In genomic region chr3:136734382-136735070, GRCh38 we compare ENCODE assay signal across 13 cellular contexts. TPM values are rescaled to one million over a fixed set of nuclear protein-coding genes. Genes with fewer than 3 reads are reported as not detected.
DNase-seq lines count a peak whose midpoint lies in the region; ATAC-seq and TF ChIP-seq lines count a peak whose summit lies in the region.
"Had no signal": no experiment of that assay in that cellular context is flagged by ENCODE, and none has a peak within 500 bp of the region (broad histone marks: within the 10 kb centered on the region; RNA-seq: fewer than 3 reads in every experiment).

No MANE protein-coding gene starts in this region.

- H3K27me3 Mint-ChIP-seq in IgD-negative memory B cell (no peaks in the 10 kb centered on the region), mesothelial cell of epicardium (ENCODE audit: low read depth) (no peaks in the 10 kb centered on the region)

- DNase-seq in NCI-H748 (lab: John Stamatoyannopoulos, UW; ENCODE audit: unreplicated experiment) (peak; percentile 12), NCI-H748 treated with DMSO at 0.1 percent for 48 hours (lab: John Stamatoyannopoulos, UW) (no peak), brain microvascular endothelial cell (no peak), mesothelial cell of epicardium (ENCODE audit: low spot score in 2 of 2, unreplicated experiment in 2 of 2) (no peak), gastrocnemius medialis (no peak), SKM-1 (lab: John Stamatoyannopoulos, UW; ENCODE audit: unreplicated experiment) (no peak)
- DNase-seq: 8988T; activated naive CD4-positive, alpha-beta T cell; effector CD8-positive, alpha-beta T cell; NCI-H1048; stimulated activated CD4-positive, alpha-beta T cell treated with anti-CD3 and anti-CD28 coated beads, Interleukin-2, amount 100 ng/mL, for 24 hours had no signal

- in situ Hi-C loops in brain microvascular endothelial cell (cut with HindIII; ENCODE audit: low pct_ligation_motif_present, low sequenced_read_pairs) (loop anchor here (25.0 kb wide), 1 partner anchor 647 kb away; no protein-coding TSS in a partner anchor), gastrocnemius medialis (cut with MboI; ENCODE audit: low sequenced_read_pairs in 4 of 4) (loop anchor here in 2 of 4 donors (25.0 kb wide), 3 partner anchors 347 to 647 kb away; partner anchors contain the start of gene PCCB (in 1 of the 2))

- H3K4me3 Mint-ChIP-seq in IgD-negative memory B cell (peak overlapping the region in 2 of 4 donors; percentile 26 to 58), mesothelial cell of epicardium (no peak overlapping the region)

- H3K27ac Mint-ChIP-seq in IgD-negative memory B cell = peak overlapping the region in 2 of 3 donors; percentile 16 to 71
- peak overlapping the region; percentile 56 for H3K27ac Mint-ChIP-seq in mesothelial cell of epicardium

- peak; percentile 31 for TF ChIP-seq CTCF in brain microvascular endothelial cell (IDR thresholded peaks at IDR 0.05; ENCODE audit: low read depth, low read length, missing control alignments)
- TF ChIP-seq CTCF in mesothelial cell of epicardium (IDR thresholded peaks at IDR 0.05; ENCODE audit: unreplicated experiment) = no peak
- no peak for TF ChIP-seq CTCF in gastrocnemius medialis (IDR thresholded peaks at IDR 0.05 in 4 of 5, conservative IDR thresholded peaks at IDR 0.05 in 1 of 5)

- H3K9me3 ChIP-seq in gastrocnemius medialis = no peaks in the 10 kb centered on the region

- H3K27ac ChIP-seq in brain microvascular endothelial cell = no peak overlapping the region
- no peak overlapping the region for H3K27ac ChIP-seq in gastrocnemius medialis

- no peak for ATAC-seq in gastrocnemius medialis
- ATAC-seq in HG03175 (IDR thresholded peaks at IDR 0.05; ENCODE audit: unreplicated experiment) = no peak

- H3K4me1 Mint-ChIP-seq in IgD-negative memory B cell (peaks cover 40 to 51% (median 44%) of the 10 kb centered on the region in 3 donors), mesothelial cell of epicardium (peaks cover 8% of the 10 kb centered on the region)

- H3K4me3 ChIP-seq in brain microvascular endothelial cell (ENCODE audit: low read depth, low read length) (no peak overlapping the region), gastrocnemius medialis (no peak overlapping the region)

- H3K27me3 ChIP-seq in brain microvascular endothelial cell (replicated peaks) (no peaks in the 10 kb centered on the region), gastrocnemius medialis (no peaks in the 10 kb centered on the region)

- H3K36me3 Mint-ChIP-seq in IgD-negative memory B cell (peaks cover 2% of the 10 kb centered on the region), mesothelial cell of epicardium (peaks cover 8% of the 10 kb centered on the region)

- H3K4me1 ChIP-seq in gastrocnemius medialis = peaks cover 18 to 43% of the 10 kb centered on the region in 2 donors

- H3K36me3 ChIP-seq in brain microvascular endothelial cell (replicated peaks) = no peaks in the 10 kb centered on the region
- no peaks in the 10 kb centered on the region for H3K36me3 ChIP-seq in gastrocnemius medialis

- no peak for TF ChIP-seq POLR2A in gastrocnemius medialis (IDR thresholded peaks at IDR 0.05)

- H3K9me3 Mint-ChIP-seq in IgD-negative memory B cell = no peaks in the 10 kb centered on the region
- no peaks in the 10 kb centered on the region for H3K9me3 Mint-ChIP-seq in mesothelial cell of epicardium

- intact Hi-C loops in gastrocnemius medialis (cut with DNase I; ENCODE audit: low total_unique reads) = no loop called here

RNA-seq across cellular contexts. Expression of gene STAG1, which starts 17.7 kb away (rescaled TPM):
- polyA plus RNA-seq in IgD-negative memory B cell = 20.8 TPM
- total RNA-seq in mesothelial cell of epicardium (49.0 to 52.6 TPM (median 51.8 TPM) in 3 replicates), gastrocnemius medialis (10 to 100 TPM; 22.2 to 26.2 (median 23.7) TPM)
